ENCODE assay signal across 20 cellular contexts in genomic region chr1:244290386-244290785, GRCh38.
"Had no signal": no experiment of that assay in that cellular context is flagged by ENCODE, and none has a peak within 500 bp of the region (broad histone marks: within the 10 kb centered on the region; RNA-seq: fewer than 3 reads in every experiment).

No MANE protein-coding gene starts in this region.

- H3K27ac ChIP-seq: colonic mucosa, dorsolateral prefrontal cortex, esophagus muscularis mucosa, foreskin keratinocyte, gastroesophageal sphincter, heart right ventricle, left lung, lower lobe of right lung had no signal

- H3K27me3 ChIP-seq: colonic mucosa, dorsolateral prefrontal cortex, esophagus muscularis mucosa, foreskin keratinocyte, gastroesophageal sphincter, heart right ventricle, left lung had no signal

- H3K4me3 Mint-ChIP-seq: mesothelial cell of epicardium had no signal

- H3K36me3 ChIP-seq: colonic mucosa, esophagus muscularis mucosa, gastroesophageal sphincter, heart right ventricle, left lung, lower lobe of right lung had no signal

- H3K4me1 ChIP-seq: colonic mucosa, esophagus muscularis mucosa, foreskin keratinocyte, gastroesophageal sphincter, lower lobe of right lung had no signal

- DNase-seq: colonic mucosa; cortex of kidney; dermis blood vessel endothelial cell; dorsolateral prefrontal cortex; effector CD4-positive, alpha-beta T cell; effector memory CD4-positive, alpha-beta T cell; foreskin keratinocyte; glutamatergic neuron; head of caudate nucleus; heart right ventricle; hippocampal formation; left cardiac atrium; left lung; left ventricle myocardium superior; lower lobe of right lung; mesenchymal stem cell; mucosa of descending colon had no signal

- H3K4me3 ChIP-seq: colonic mucosa, dorsolateral prefrontal cortex, esophagus muscularis mucosa, gastroesophageal sphincter, heart right ventricle, left lung, lower lobe of right lung, mucosa of descending colon had no signal

- ATAC-seq: foreskin keratinocyte, gastroesophageal sphincter, heart right ventricle, left cardiac atrium, left lung, left ventricle myocardium superior, lower lobe of right lung, mucosa of descending colon had no signal

- H3K36me3 Mint-ChIP-seq: mesothelial cell of epicardium had no signal

- H3K9me3 ChIP-seq: colonic mucosa, esophagus muscularis mucosa, gastroesophageal sphincter, left lung, lower lobe of right lung, mucosa of descending colon had no signal

- H3K27ac Mint-ChIP-seq: mesothelial cell of epicardium had no signal
